In the genomic region with DNA sequence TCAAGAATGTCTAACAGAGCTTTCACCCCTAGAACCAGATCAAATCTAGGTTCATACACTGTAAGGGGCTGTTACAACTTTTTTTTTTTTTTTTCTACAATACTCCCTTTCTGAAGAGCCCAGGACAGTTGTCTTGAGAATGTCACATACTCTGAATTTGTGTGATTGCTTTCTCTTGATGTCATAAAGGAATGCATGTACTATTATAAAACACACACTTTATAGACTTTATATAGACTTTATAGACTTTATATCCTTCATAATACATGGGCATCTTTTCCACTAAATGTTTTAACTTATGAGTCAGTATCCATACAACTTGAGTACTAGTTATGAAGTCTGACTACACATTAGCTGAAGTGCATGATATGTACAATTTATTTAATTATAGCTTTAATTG, we compare ENCODE assay signal across 30 cellular contexts.
"Had no signal": no experiment of that assay in that cellular context is flagged by ENCODE, and none has a peak within 500 bp of the region (broad histone marks: within the 10 kb centered on the region; RNA-seq: fewer than 3 reads in every experiment).

No MANE protein-coding gene starts in this region.

- H3K27me3 Mint-ChIP-seq: activated CD4-positive, alpha-beta T cell treated with anti-CD3 and anti-CD28 coated beads, Interleukin-2, amount 10 ng/mL, durations not matched to agents 24 days and 14 days; activated CD8-positive, alpha-beta T cell treated with anti-CD3 and anti-CD28 coated beads for 36 hours; activated naive CD4-positive, alpha-beta T cell treated with anti-CD3 and anti-CD28 coated beads, Interleukin-2, amount 10 ng/mL, durations not matched to agents 7 days and 5 days; activated naive CD8-positive, alpha-beta T cell treated with anti-CD3 and anti-CD28 coated beads for 36 hours had no signal

- ATAC-seq: activated CD8-positive, alpha-beta T cell treated with anti-CD3 and anti-CD28 coated beads for 36 hours; Panc1 had no signal

- H3K4me1 Mint-ChIP-seq: activated CD4-positive, alpha-beta T cell treated with anti-CD3 and anti-CD28 coated beads, Interleukin-2, amount 10 ng/mL, durations not matched to agents 24 days and 14 days; activated naive CD4-positive, alpha-beta T cell treated with anti-CD3 and anti-CD28 coated beads, Interleukin-2, amount 10 ng/mL, durations not matched to agents 7 days and 5 days had no signal

- H3K27ac ChIP-seq: brain microvascular endothelial cell, SJCRH30, SK-N-MC had no signal

- DNase-seq: activated CD4-positive, alpha-beta T cell treated with anti-CD3 and anti-CD28 coated beads, Interleukin-2, amount 10 ng/mL, durations not matched to agents 24 days and 14 days; activated CD4-positive, alpha-beta T cell treated with anti-CD3 and anti-CD28 coated beads, Interleukin-2, amount 50 U/mL, for 4 hours; activated CD8-positive, alpha-beta T cell treated with anti-CD3 and anti-CD28 coated beads for 36 hours; activated gamma-delta T cell treated with Interleukin-2 at 50 U/mL for 16 hours; activated naive CD4-positive, alpha-beta T cell treated with anti-CD3 and anti-CD28 coated beads, Interleukin-2, amount 10 ng/mL, durations not matched to agents 7 days and 5 days; activated naive CD8-positive, alpha-beta T cell treated with anti-CD3 and anti-CD28 coated beads for 36 hours; activated T-cell treated with anti-CD3 and anti-CD28 coated beads, Interleukin-2, amount 50 U/mL, for 1 hour; amniotic stem cell; aorta; brain microvascular endothelial cell; central memory CD4-positive, alpha-beta T cell; Kasumi-1; KG1; MG63; NCI-H1048; NCI-H1105 treated with DMSO at 0.1 percent for 48 hours; NCI-H1436; NCI-H1694; NCI-H1930; NCI-H2081 treated with DMSO at 0.1 percent for 48 hours; NCI-H226; NCI-H446 treated with DMSO at 0.1 percent for 48 hours; NCI-H524; NCI-H69; SHP77; SJCRH30 had no signal

- H3K4me3 Mint-ChIP-seq: activated CD4-positive, alpha-beta T cell treated with anti-CD3 and anti-CD28 coated beads, Interleukin-2, amount 10 ng/mL, durations not matched to agents 24 days and 14 days; activated CD8-positive, alpha-beta T cell treated with anti-CD3 and anti-CD28 coated beads for 36 hours; activated naive CD4-positive, alpha-beta T cell treated with anti-CD3 and anti-CD28 coated beads, Interleukin-2, amount 10 ng/mL, durations not matched to agents 7 days and 5 days; activated naive CD8-positive, alpha-beta T cell treated with anti-CD3 and anti-CD28 coated beads for 36 hours; activated T-helper 1 cell treated with anti-CD3 and anti-CD28 coated beads, Interleukin-12 subunit alpha, Interleukin-12 subunit beta, Interleukin-2, Interleukin-4 antibody, amounts not matched to agents 30 ng/mL and 10 ng/mL and 1 ng/mL, durations not matched to agents 14 hours and 24 hours and 36 hours; T-helper 2 cell treated with Interferon-gamma antibody and Interleukin-4, amounts not matched to agents 5 μg/mL and 100 μg/mL, for 36 hours had no signal

- H3K27ac Mint-ChIP-seq: activated CD4-positive, alpha-beta T cell treated with anti-CD3 and anti-CD28 coated beads, Interleukin-2, amount 10 ng/mL, durations not matched to agents 24 days and 14 days; activated CD8-positive, alpha-beta T cell treated with anti-CD3 and anti-CD28 coated beads for 36 hours; activated naive CD4-positive, alpha-beta T cell treated with anti-CD3 and anti-CD28 coated beads, Interleukin-2, amount 10 ng/mL, durations not matched to agents 7 days and 5 days; activated naive CD8-positive, alpha-beta T cell treated with anti-CD3 and anti-CD28 coated beads for 36 hours; activated T-helper 1 cell treated with anti-CD3 and anti-CD28 coated beads, Interleukin-12 subunit alpha, Interleukin-12 subunit beta, Interleukin-2, Interleukin-4 antibody, amounts not matched to agents 30 ng/mL and 10 ng/mL and 1 ng/mL, durations not matched to agents 14 hours and 24 hours and 36 hours; T-helper 2 cell treated with Interferon-gamma antibody and Interleukin-4, amounts not matched to agents 5 μg/mL and 100 μg/mL, for 36 hours had no signal

- H3K4me3 ChIP-seq: MG63, SJCRH30, SK-N-MC had no signal

- H3K36me3 ChIP-seq: brain microvascular endothelial cell had no signal

- H3K4me1 ChIP-seq: SJCRH30 had no signal

- H3K27me3 ChIP-seq: brain microvascular endothelial cell, MG63, SJCRH30 had no signal
